ENCODE assay signal across 1 cellular context in the genomic region with DNA sequence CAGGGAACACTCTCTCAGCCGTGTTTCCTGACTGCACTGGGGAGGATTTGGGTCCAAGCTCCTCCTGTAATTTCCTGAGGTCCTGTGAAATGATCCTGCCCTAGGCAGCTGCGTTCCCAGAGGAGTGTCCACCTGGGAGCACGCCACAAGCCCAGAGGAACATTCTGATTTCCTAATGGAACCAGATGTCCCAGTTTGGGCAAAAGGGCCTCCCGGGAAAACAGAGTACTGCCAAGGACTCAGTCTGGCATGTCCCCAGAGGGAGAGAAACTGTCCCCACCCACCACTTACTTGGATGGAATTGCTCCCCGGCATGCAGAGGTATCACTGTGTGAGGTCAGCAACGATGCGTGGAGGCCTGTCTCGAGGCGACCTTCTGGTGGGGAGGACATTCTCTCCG.
TF ChIP-seq lines count a peak whose summit lies in the region.

No MANE protein-coding gene starts in this region.

TF ChIP-seq in HCT116, 20 proteins besides CTCF, POLR2A, EP300 and RAD21 (continued from another document):
- no peak for TF ChIP-seq FOSL1 (IDR thresholded peaks at IDR 0.05; ENCODE audit: low read depth)
